In genomic region chr12:39902823-39903222, GRCh38 we compare ENCODE assay signal across 21 cellular contexts.
DNase-seq lines count a peak whose midpoint lies in the region; ATAC-seq and TF ChIP-seq lines count a peak whose summit lies in the region.
"Had no signal": no experiment of that assay in that cellular context is flagged by ENCODE, and none has a peak within 500 bp of the region (broad histone marks: within the 10 kb centered on the region; RNA-seq: fewer than 3 reads in every experiment).

No MANE protein-coding gene starts in this region.

- TF ChIP-seq CTCF in cardiac fibroblast (IDR thresholded peaks at IDR 0.05; ENCODE audit: low read depth, low read length) (no peak), omental fat pad (IDR thresholded peaks at IDR 0.05) (no peak)

- no peak overlapping the region for H3K4me3 ChIP-seq in cardiac fibroblast (replicated peaks in 1 of 2; ENCODE audit: low read depth in 2 of 2, low read length in 2 of 2)
- H3K4me3 ChIP-seq: body of pancreas, gastrocnemius medialis, left ventricle myocardium inferior, MG63, tibial nerve had no signal

- in situ Hi-C loops in G401 (cut with HindIII; ENCODE audit: low sequenced_read_pairs) = no loop called here

- ATAC-seq in omental fat pad (ENCODE audit: low FRiP score) = peak; percentile 76
- ATAC-seq: body of pancreas; gastrocnemius medialis; naive thymus-derived CD4-positive, alpha-beta T cell had no signal

- DNase-seq in DMS 273 (lab: John Stamatoyannopoulos, UW; ENCODE audit: unreplicated experiment) = peak; percentile 9
- no peak for DNase-seq in DMS 273 treated with DMSO at 0.1 percent for 48 hours (lab: John Stamatoyannopoulos, UW)
- peak; percentile 5 for DNase-seq in HT1080 (ENCODE audit: low read depth)
- peak; percentile 8 to 14 for DNase-seq in cardiac fibroblast (ENCODE audit: low read depth in 2 of 2)
- DNase-seq in omental fat pad (ENCODE audit: low spot score) = no peak
- no peak for DNase-seq in UCSD-AML1 (lab: John Stamatoyannopoulos, UW; ENCODE audit: unreplicated experiment)
- no peak for DNase-seq in activated CD8-positive, alpha-beta memory T cell treated with anti-CD3 and anti-CD28 coated beads, Interleukin-2, amount 50 U/mL, for 4 hours
- no peak for DNase-seq in G401 (ENCODE audit: low spot score)
- DNase-seq: activated CD4-positive, alpha-beta memory T cell treated with anti-CD3 and anti-CD28 coated beads, Interleukin-2, amount 10 ng/mL, durations not matched to agents 7 days and 5 days; activated CD4-positive, alpha-beta T cell treated with anti-CD3 and anti-CD28 coated beads for 1 hour; activated effector memory CD4-positive, alpha-beta T cell treated with anti-CD3 and anti-CD28 coated beads, Interleukin-2, amount 50 U/mL, for 16 hours; body of pancreas; erythroblast; gastrocnemius medialis; hippocampal formation; left ventricle myocardium inferior; MG63; naive thymus-derived CD4-positive, alpha-beta T cell; NCI-H446; NCI-H82 had no signal

Comparison
In these comparisons a context has a peak if more than half of its experiments do, and no peak if none do; other contexts are left out.
1. DNase-seq: peak in DMS 273 (single experiment), HT1080 (single experiment) and cardiac fibroblast (2 of 2); none in DMS 273 treated with DMSO at 0.1 percent for 48 hours (single experiment), omental fat pad (single experiment), UCSD-AML1 (single experiment), activated CD8-positive, alpha-beta memory T cell treated with anti-CD3 and anti-CD28 coated beads, Interleukin-2, amount 50 U/mL, for 4 hours (single experiment) and G401 (single experiment).